10 cellular contexts compared by ENCODE assay signal in the genomic region with DNA sequence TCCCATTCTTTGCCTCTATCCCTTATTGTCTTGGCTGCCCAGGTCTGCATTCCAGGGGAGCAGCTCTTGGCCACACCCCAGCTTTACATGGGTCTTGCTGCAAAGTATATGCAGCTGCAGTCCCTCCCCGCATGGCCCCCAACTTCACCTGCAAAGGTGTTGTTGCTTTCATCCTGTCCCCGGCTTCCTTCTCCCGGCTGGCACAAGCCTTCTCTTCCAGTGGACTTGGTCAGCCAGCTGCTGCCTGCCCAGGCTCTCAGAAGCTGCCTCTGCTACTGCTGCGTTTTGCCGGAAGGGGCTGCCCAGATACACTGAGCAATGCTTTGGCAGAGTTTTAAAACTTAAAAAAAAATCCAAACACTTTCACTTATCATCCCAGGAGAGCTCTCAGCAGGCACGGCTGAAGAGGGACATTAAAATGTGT.
DNase-seq lines count a peak whose midpoint lies in the region; ATAC-seq and TF ChIP-seq lines count a peak whose summit lies in the region.
"Had no signal": no experiment of that assay in that cellular context is flagged by ENCODE, and none has a peak within 500 bp of the region (broad histone marks: within the 10 kb centered on the region; RNA-seq: fewer than 3 reads in every experiment).

No MANE protein-coding gene starts in this region.

- DNase-seq in EL (peak; percentile 25), mammary epithelial cell (peak; percentile 46), iPS-NIHi11 (ENCODE audit: low spot score) (peak; percentile 18), sigmoid colon (peak; percentile 90), NCI-H1417 treated with DMSO at 0.1 percent for 48 hours (lab: John Stamatoyannopoulos, UW) (no peak)
- DNase-seq in CD8-positive, alpha-beta T cell = no peak
- DNase-seq: activated CD8-positive, alpha-beta memory T cell treated with anti-CD3 and anti-CD28 coated beads, Interleukin-2, amount 50 U/mL, for 4 hours; DMS53 had no signal

- H2AFZ ChIP-seq in mammary epithelial cell (ENCODE audit: low read depth, low read length) = peak overlapping the region; percentile 72

- H3K9me3 Mint-ChIP-seq in CD8-positive, alpha-beta T cell = no peaks in the 10 kb centered on the region

- TF ChIP-seq EP300 in sigmoid colon (IDR thresholded peaks at IDR 0.05) = no peak

- intact Hi-C loops in mammary epithelial cell (cut with micrococcal nuclease) = loop anchor here (1.0 kb wide), 2 partner anchors 365 to 382 kb away; no protein-coding TSS in a partner anchor
- intact Hi-C loops in sigmoid colon (cut with DNase I) = loop anchor here (2.0 to 5.0 kb wide), 2 partner anchors 66 to 78 kb away; no protein-coding TSS in a partner anchor
- intact Hi-C loops in CD8-positive, alpha-beta T cell (cut with DNase I, micrococcal nuclease) = no loop called here

- no peaks in the 10 kb centered on the region for H3K4me1 Mint-ChIP-seq in CD8-positive, alpha-beta T cell (ENCODE audit: low read depth)

- H3K27ac ChIP-seq in mammary epithelial cell (ENCODE audit: insufficient read depth, low read depth, low read length) = no peak overlapping the region
- H3K27ac ChIP-seq in sigmoid colon = peak overlapping the region; percentile 80 to 88 (median 85)
- H3K27ac ChIP-seq in CD8-positive, alpha-beta T cell (ENCODE audit: low read depth, low read length) = no peak overlapping the region

- peak overlapping the region in 2 of 3 experiments; percentile 13 to 14 for H3K4me3 ChIP-seq in mammary epithelial cell (replicated peaks in 1 of 3; ENCODE audit: insufficient read depth in 1 of 3, low read depth in 2 of 3, low read length in 3 of 3)
- H3K4me3 ChIP-seq in sigmoid colon = peak overlapping the region; percentile 56 to 61 (median 56)
- no peak overlapping the region for H3K4me3 ChIP-seq in CD8-positive, alpha-beta T cell (ENCODE audit: low read depth, low read length)

- no peak overlapping the region for H3K9ac ChIP-seq in mammary epithelial cell (ENCODE audit: insufficient read depth, low read length)

- BruUV-seq in mammary epithelial cell (replicated peaks; lab: Mats Ljungman, UMichigan) = no TSS peak

- H3K79me2 ChIP-seq in mammary epithelial cell (ENCODE audit: insufficient read depth, low read length) = no peaks in the 10 kb centered on the region

- H3K27ac Mint-ChIP-seq in CD8-positive, alpha-beta T cell = no peak overlapping the region

- H3K27me3 ChIP-seq in mammary epithelial cell (ENCODE audit: insufficient read depth, low read length) = no peaks in the 10 kb centered on the region
- no peaks in the 10 kb centered on the region for H3K27me3 ChIP-seq in sigmoid colon
- H3K27me3 ChIP-seq in CD8-positive, alpha-beta T cell (ENCODE audit: insufficient read depth, low read length) = no peaks in the 10 kb centered on the region

- TF ChIP-seq CTCF in mammary epithelial cell (conservative IDR thresholded peaks at IDR 0.05 in 1 of 2, IDR thresholded peaks at IDR 0.05 in 1 of 2; ENCODE audit: extremely low read depth in 1 of 2, insufficient read depth in 1 of 2, low read depth in 1 of 2, low read length in 2 of 2) = peak; percentile 30 to 61
- peak; percentile 52 to 66 (median 64) for TF ChIP-seq CTCF in sigmoid colon (IDR thresholded peaks at IDR 0.05)
- no peak for TF ChIP-seq CTCF in CD8-positive, alpha-beta T cell (IDR thresholded peaks at IDR 0.05)

- H3K27me3 Mint-ChIP-seq in CD8-positive, alpha-beta T cell (ENCODE audit: low read depth) = peaks cover 4% of the 10 kb centered on the region

- in situ Hi-C loops in mammary epithelial cell (cut with MboI; ENCODE audit: low sequenced_read_pairs in 2 of 2) = no loop called here

- 2% methylated on average over 6 of the region's 6 CpGs for WGBS in mammary epithelial cell (ENCODE audit: low coverage, missing lambda C conversion rate)
- WGBS in sigmoid colon, 2 donors = 64 to 85% methylated on average over 6 of the region's 6 CpGs

- CTCF ChIA-PET in mammary epithelial cell (lab: Charles Lee; ENCODE audit: low non-redundant PET) = interaction anchor here (0.6 to 0.7 kb wide), 3 partner anchors 352 to 481 kb away, joined by 5 to 11 read pairs (median 8); no protein-coding TSS in a partner anchor
- CTCF ChIA-PET in CD8-positive, alpha-beta T cell (lab: Charles Lee) = no interaction called here

- H3K4me3 Mint-ChIP-seq in CD8-positive, alpha-beta T cell = no peak overlapping the region

- POLR2A ChIA-PET in CD8-positive, alpha-beta T cell (lab: Charles Lee) = no interaction called here

- no peaks in the 10 kb centered on the region for H3K9me3 ChIP-seq in mammary epithelial cell (replicated peaks; ENCODE audit: insufficient read depth, low read length)
- no peaks in the 10 kb centered on the region for H3K9me3 ChIP-seq in sigmoid colon
- H3K9me3 ChIP-seq in CD8-positive, alpha-beta T cell (ENCODE audit: low read length) = no peaks in the 10 kb centered on the region

- dilution Hi-C loops in mammary epithelial cell (cut with HindIII; ENCODE audit: low sequenced_read_pairs) = no loop called here

- no peaks in the 10 kb centered on the region for H3K4me1 ChIP-seq in mammary epithelial cell (ENCODE audit: insufficient read depth, low read length)
- peaks cover 0 to 54% (median 47%) of the 10 kb centered on the region in 4 donors for H3K4me1 ChIP-seq in sigmoid colon
- no peaks in the 10 kb centered on the region for H3K4me1 ChIP-seq in CD8-positive, alpha-beta T cell (ENCODE audit: insufficient read depth, low read length)

- no peaks in the 10 kb centered on the region for H3K36me3 Mint-ChIP-seq in CD8-positive, alpha-beta T cell

- H3K4me2 ChIP-seq in mammary epithelial cell (ENCODE audit: insufficient read depth, low read depth, low read length) = peak overlapping the region; percentile 59

- no peaks in the 10 kb centered on the region for H3K36me3 ChIP-seq in mammary epithelial cell (ENCODE audit: insufficient read depth, low read length)
- peaks cover 0 to 19% (median 5%) of the 10 kb centered on the region in 4 donors for H3K36me3 ChIP-seq in sigmoid colon
- no peaks in the 10 kb centered on the region for H3K36me3 ChIP-seq in CD8-positive, alpha-beta T cell (ENCODE audit: insufficient read depth, low read length)

- TF ChIP-seq POLR2A in sigmoid colon (IDR thresholded peaks at IDR 0.05) = peak; percentile 61 to 66

- no peaks in the 10 kb centered on the region for H4K20me1 ChIP-seq in mammary epithelial cell (ENCODE audit: insufficient read depth, low read length)

- no peak for ATAC-seq in CD8-positive, alpha-beta T cell
- no peak for ATAC-seq in HG02763 (IDR thresholded peaks at IDR 0.05; ENCODE audit: unreplicated experiment)
- ATAC-seq in GM19035 (IDR thresholded peaks at IDR 0.05; ENCODE audit: unreplicated experiment) = no peak

Comparison
In these comparisons a context has a peak if more than half of its experiments do, and no peak if none do; other contexts are left out.
1. DNase-seq: peak in EL (single experiment), mammary epithelial cell (single experiment), iPS-NIHi11 (single experiment) and sigmoid colon (single experiment); none in NCI-H1417 treated with DMSO at 0.1 percent for 48 hours (single experiment) and CD8-positive, alpha-beta T cell (0 of 7).
2. H3K27ac ChIP-seq: peak in sigmoid colon (4 of 4); none in mammary epithelial cell (single experiment) and CD8-positive, alpha-beta T cell (single experiment).
3. intact Hi-C loops: an anchor here in mammary epithelial cell (1.0 kb wide) and sigmoid colon (2.0 to 5.0 kb wide); none called in CD8-positive, alpha-beta T cell.